Comparison of ENCODE assay signal across 19 cellular contexts in genomic region chr4:145847764-145848163, GRCh38.
"Had no signal": no experiment of that assay in that cellular context is flagged by ENCODE, and none has a peak within 500 bp of the region (broad histone marks: within the 10 kb centered on the region; RNA-seq: fewer than 3 reads in every experiment).

No MANE protein-coding gene starts in this region.

- H3K36me3 ChIP-seq: vagina had no signal

- H3K4me3 Mint-ChIP-seq: activated CD4-positive, alpha-beta memory T cell treated with anti-CD3 and anti-CD28 coated beads, Interleukin-2, amount 10 ng/mL, durations not matched to agents 7 days and 5 days; activated CD4-positive, alpha-beta T cell treated with anti-CD3 and anti-CD28 coated beads for 36 hours; activated naive CD4-positive, alpha-beta T cell treated with anti-CD3 and anti-CD28 coated beads, Interleukin-2, amount 50 U/mL, for 24 hours; activated T-cell treated with anti-CD3 and anti-CD28 coated beads, Interleukin-2, amount 50 U/mL, for 4 hours; naive thymus-derived CD8-positive, alpha-beta T cell; stimulated activated naive B cell treated with anti-CD40 and anti-IgM and Interleukin-4, amounts not matched to agents 10 μg/mL and 1 μg/mL and 100 μg/mL, for 72 hours; T-helper 17 cell had no signal

- H3K27ac Mint-ChIP-seq: activated CD4-positive, alpha-beta memory T cell treated with anti-CD3 and anti-CD28 coated beads, Interleukin-2, amount 10 ng/mL, durations not matched to agents 7 days and 5 days; activated CD4-positive, alpha-beta T cell treated with anti-CD3 and anti-CD28 coated beads for 36 hours; activated naive CD4-positive, alpha-beta T cell treated with anti-CD3 and anti-CD28 coated beads, Interleukin-2, amount 50 U/mL, for 24 hours; stimulated activated naive B cell treated with anti-CD40 and anti-IgM and Interleukin-4, amounts not matched to agents 10 μg/mL and 1 μg/mL and 100 μg/mL, for 72 hours; T-helper 17 cell had no signal

- H3K9me3 ChIP-seq: adrenal gland, esophagus squamous epithelium, lower lobe of right lung, sigmoid colon, transverse colon, vagina had no signal

- H3K9me3 Mint-ChIP-seq: activated CD4-positive, alpha-beta memory T cell treated with anti-CD3 and anti-CD28 coated beads, Interleukin-2, amount 10 ng/mL, durations not matched to agents 7 days and 5 days; activated naive CD4-positive, alpha-beta T cell treated with anti-CD3 and anti-CD28 coated beads, Interleukin-2, amount 50 U/mL, for 24 hours; activated T-cell treated with anti-CD3 and anti-CD28 coated beads, Interleukin-2, amount 50 U/mL, for 4 hours; naive thymus-derived CD8-positive, alpha-beta T cell; stimulated activated naive B cell treated with anti-CD40 and anti-IgM and Interleukin-4, amounts not matched to agents 10 μg/mL and 1 μg/mL and 100 μg/mL, for 72 hours had no signal

- H3K27me3 Mint-ChIP-seq: activated CD4-positive, alpha-beta memory T cell treated with anti-CD3 and anti-CD28 coated beads, Interleukin-2, amount 10 ng/mL, durations not matched to agents 7 days and 5 days; activated CD4-positive, alpha-beta T cell treated with anti-CD3 and anti-CD28 coated beads for 36 hours; activated naive CD4-positive, alpha-beta T cell treated with anti-CD3 and anti-CD28 coated beads, Interleukin-2, amount 50 U/mL, for 24 hours; naive thymus-derived CD8-positive, alpha-beta T cell; stimulated activated naive B cell treated with anti-CD40 and anti-IgM and Interleukin-4, amounts not matched to agents 10 μg/mL and 1 μg/mL and 100 μg/mL, for 72 hours; T-helper 17 cell had no signal

- H3K27ac ChIP-seq: adrenal gland, cardiac muscle cell, esophagus squamous epithelium, lower lobe of right lung, sigmoid colon, transverse colon, vagina, WERI-Rb-1 had no signal

- H3K27me3 ChIP-seq: adrenal gland, cardiac muscle cell, esophagus squamous epithelium, sigmoid colon, transverse colon, vagina had no signal

- DNase-seq: activated CD4-positive, alpha-beta memory T cell treated with anti-CD3 and anti-CD28 coated beads, Interleukin-2, amount 10 ng/mL, durations not matched to agents 7 days and 5 days; activated CD4-positive, alpha-beta T cell treated with anti-CD3 and anti-CD28 coated beads for 36 hours; activated effector memory CD4-positive, alpha-beta T cell treated with anti-CD3 and anti-CD28 coated beads, Interleukin-2, amount 50 U/mL, for 16 hours; activated T-cell treated with anti-CD3 and anti-CD28 coated beads, Interleukin-2, amount 50 U/mL, for 4 hours; adrenal gland; effector CD4-positive, alpha-beta T cell; esophagus squamous epithelium; glutamatergic neuron; kidney glomerular epithelial cell; lower lobe of right lung; naive thymus-derived CD8-positive, alpha-beta T cell; sigmoid colon; stimulated activated naive B cell treated with anti-CD40 and anti-IgM and Interleukin-4, amounts not matched to agents 10 μg/mL and 1 μg/mL and 100 μg/mL, for 72 hours; T-helper 17 cell; transverse colon; WERI-Rb-1 had no signal

- ATAC-seq: activated CD4-positive, alpha-beta T cell treated with anti-CD3 and anti-CD28 coated beads for 36 hours; activated T-cell treated with anti-CD3 and anti-CD28 coated beads, Interleukin-2, amount 50 U/mL, for 4 hours; lower lobe of right lung; naive thymus-derived CD8-positive, alpha-beta T cell; stimulated activated naive B cell treated with anti-CD40 and anti-IgM and Interleukin-4, amounts not matched to agents 10 μg/mL and 1 μg/mL and 100 μg/mL, for 72 hours; T-helper 17 cell had no signal

- H3K4me3 ChIP-seq: adrenal gland, cardiac muscle cell, esophagus squamous epithelium, lower lobe of right lung, sigmoid colon, transverse colon, vagina had no signal
